19 cellular contexts compared by ENCODE assay signal in the genomic region with DNA sequence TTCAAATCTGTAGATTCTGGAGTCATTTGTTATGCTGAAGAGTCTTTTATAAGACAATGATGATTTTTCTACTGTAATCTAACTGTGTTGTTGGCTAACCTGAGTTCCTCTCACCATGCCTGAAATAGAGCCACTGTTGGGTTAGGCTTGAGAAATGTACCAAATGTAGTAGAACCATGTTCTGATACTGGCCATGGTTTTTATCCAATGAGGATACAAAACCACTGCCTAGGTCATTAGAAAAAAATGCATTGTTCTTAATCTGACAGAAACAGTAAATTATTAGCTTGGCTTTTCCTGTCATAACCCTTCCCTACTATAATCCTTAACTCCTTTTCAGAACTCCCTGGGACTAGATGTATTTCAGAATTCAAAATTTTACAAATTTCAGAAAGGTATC.
"Had no signal": no experiment of that assay in that cellular context is flagged by ENCODE, and none has a peak within 500 bp of the region (broad histone marks: within the 10 kb centered on the region; RNA-seq: fewer than 3 reads in every experiment).

No MANE protein-coding gene starts in this region.

- ATAC-seq: activated CD4-positive, CD25-positive, alpha-beta regulatory T cell treated with anti-CD3 and anti-CD28 coated beads, Interleukin-2, amount 50 U/mL, for 24 hours; gastrocnemius medialis; naive thymus-derived CD4-positive, alpha-beta T cell; stimulated activated effector memory CD8-positive, alpha-beta T cell treated with anti-CD3 and anti-CD28 coated beads, Interleukin-12 subunit alpha, Interleukin-12 subunit beta, amount 100 ng/mL, for 72 hours had no signal

- FAIRE-seq: small intestine had no signal

- H3K27me3 ChIP-seq: cardiac muscle cell, gastrocnemius medialis, right lobe of liver, testis, upper lobe of left lung had no signal

- H3K27ac Mint-ChIP-seq: activated naive CD8-positive, alpha-beta T cell; naive thymus-derived CD4-positive, alpha-beta T cell; stimulated activated effector memory CD8-positive, alpha-beta T cell treated with anti-CD3 and anti-CD28 coated beads, Interleukin-12 subunit alpha, Interleukin-12 subunit beta, amount 100 ng/mL, for 72 hours; T-helper 1 cell treated with Interleukin-12 subunit alpha and Interleukin-12 subunit beta and Interleukin-4 antibody, amounts not matched to agents 30 μg/mL and 1 μg/mL, for 36 hours had no signal

- H3K27ac ChIP-seq: cardiac muscle cell, gastrocnemius medialis, right lobe of liver, testis, upper lobe of left lung had no signal

- H3K36me3 Mint-ChIP-seq: activated naive CD8-positive, alpha-beta T cell; naive thymus-derived CD4-positive, alpha-beta T cell; stimulated activated effector memory CD8-positive, alpha-beta T cell treated with anti-CD3 and anti-CD28 coated beads, Interleukin-12 subunit alpha, Interleukin-12 subunit beta, amount 100 ng/mL, for 72 hours had no signal

- H3K4me1 Mint-ChIP-seq: stimulated activated effector memory CD8-positive, alpha-beta T cell treated with anti-CD3 and anti-CD28 coated beads, Interleukin-12 subunit alpha, Interleukin-12 subunit beta, amount 100 ng/mL, for 72 hours had no signal

- H3K36me3 ChIP-seq: cardiac muscle cell, gastrocnemius medialis, right lobe of liver, upper lobe of left lung had no signal

- H3K9me3 Mint-ChIP-seq: stimulated activated effector memory CD8-positive, alpha-beta T cell treated with anti-CD3 and anti-CD28 coated beads, Interleukin-12 subunit alpha, Interleukin-12 subunit beta, amount 100 ng/mL, for 72 hours; T-helper 1 cell treated with Interleukin-12 subunit alpha and Interleukin-12 subunit beta and Interleukin-4 antibody, amounts not matched to agents 30 μg/mL and 1 μg/mL, for 36 hours had no signal

- H3K4me1 ChIP-seq: gastrocnemius medialis, testis, upper lobe of left lung had no signal

- H3K4me3 ChIP-seq: cardiac muscle cell, gastrocnemius medialis, right lobe of liver, testis, upper lobe of left lung had no signal

- H3K4me3 Mint-ChIP-seq: activated naive CD8-positive, alpha-beta T cell; naive thymus-derived CD4-positive, alpha-beta T cell; stimulated activated effector memory CD8-positive, alpha-beta T cell treated with anti-CD3 and anti-CD28 coated beads, Interleukin-12 subunit alpha, Interleukin-12 subunit beta, amount 100 ng/mL, for 72 hours; T-helper 1 cell treated with Interleukin-12 subunit alpha and Interleukin-12 subunit beta and Interleukin-4 antibody, amounts not matched to agents 30 μg/mL and 1 μg/mL, for 36 hours had no signal

- H3K27me3 Mint-ChIP-seq: activated naive CD8-positive, alpha-beta T cell had no signal

- H3K9me3 ChIP-seq: gastrocnemius medialis, right lobe of liver, testis, upper lobe of left lung had no signal

- DNase-seq: activated gamma-delta T cell treated with Interleukin-2 at 50 U/mL for 16 hours; amniotic stem cell; dermis blood vessel endothelial cell; effector memory CD4-positive, alpha-beta T cell; gastrocnemius medialis; head of caudate nucleus; mesenchymal stem cell; naive thymus-derived CD4-positive, alpha-beta T cell; stimulated activated CD4-positive, alpha-beta T cell treated with anti-CD3 and anti-CD28 coated beads, Interleukin-15, amount 100 ng/mL, for 24 hours; stimulated activated CD4-positive, alpha-beta T cell treated with anti-CD3 and anti-CD28 coated beads, Interleukin-2, amount 100 ng/mL, for 48 hours; testis; upper lobe of left lung had no signal
